ENCODE assay signal across 9 cellular contexts in the genomic region with DNA sequence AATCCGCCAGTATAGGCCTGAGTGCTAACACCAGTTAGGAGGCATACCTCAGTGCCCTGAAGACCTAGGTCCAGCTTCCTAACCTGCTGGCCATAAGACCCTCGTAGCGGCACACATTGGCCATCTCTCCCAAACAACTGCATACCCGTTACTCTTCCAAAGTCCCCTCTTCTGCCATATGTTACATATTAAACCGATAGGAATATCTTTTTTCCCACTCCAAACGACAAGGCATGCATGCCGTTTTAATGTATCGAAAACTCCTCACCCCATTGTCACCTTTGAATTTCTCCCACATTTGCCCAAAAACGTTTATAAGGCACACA. TPM values are rescaled to one million over a fixed set of nuclear protein-coding genes. Genes with fewer than 3 reads are reported as not detected.
DNase-seq lines count a peak whose midpoint lies in the region; ATAC-seq lines count a peak whose summit lies in the region.
"Had no signal": no experiment of that assay in that cellular context is flagged by ENCODE, and none has a peak within 500 bp of the region (broad histone marks: within the 10 kb centered on the region; RNA-seq: fewer than 3 reads in every experiment).

No MANE protein-coding gene starts in this region.

- peak overlapping the region; percentile 78 for H3K4me3 Mint-ChIP-seq in stimulated activated naive CD8-positive, alpha-beta T cell treated with anti-CD3 and anti-CD28 coated beads, Interleukin-15, Interleukin-2, amounts not matched to agents 100 ng/mL and 50 ng/mL, for 24 hours
- H3K4me3 Mint-ChIP-seq in stimulated activated naive CD8-positive, alpha-beta T cell treated with anti-CD3 and anti-CD28 coated beads, Interleukin-15, amount 100 ng/mL, for 72 hours = peak overlapping the region in 1 of 2 donors; percentile 85
- H3K4me3 Mint-ChIP-seq in activated naive CD8-positive, alpha-beta T cell treated with anti-CD3 and anti-CD28 coated beads, Interleukin-2, amount 50 U/mL, for 24 hours = peak overlapping the region; percentile 70

- ATAC-seq in stimulated activated naive CD8-positive, alpha-beta T cell treated with anti-CD3 and anti-CD28 coated beads, Interleukin-15, amount 100 ng/mL, for 72 hours = no peak
- no peak for ATAC-seq in activated naive CD8-positive, alpha-beta T cell treated with anti-CD3 and anti-CD28 coated beads, Interleukin-2, amount 50 U/mL, for 24 hours
- no peak for ATAC-seq in HG03571 (IDR thresholded peaks at IDR 0.05; ENCODE audit: unreplicated experiment)

- H2AK5ac ChIP-seq in mesendoderm (ENCODE audit: low read length) = no peak overlapping the region

- no peak overlapping the region for H4K8ac ChIP-seq in mesendoderm (ENCODE audit: low read depth, low read length)

- peak overlapping the region; percentile 79 for H3K56ac ChIP-seq in mesendoderm (ENCODE audit: low read length)

- no peak overlapping the region for H2BK120ac ChIP-seq in mesendoderm (ENCODE audit: low read depth, low read length)

- H3K9me3 Mint-ChIP-seq in stimulated activated naive CD8-positive, alpha-beta T cell treated with anti-CD3 and anti-CD28 coated beads, Interleukin-15, Interleukin-2, amounts not matched to agents 100 ng/mL and 50 ng/mL, for 24 hours = no peaks in the 10 kb centered on the region
- no peaks in the 10 kb centered on the region for H3K9me3 Mint-ChIP-seq in stimulated activated naive CD8-positive, alpha-beta T cell treated with anti-CD3 and anti-CD28 coated beads, Interleukin-15, amount 100 ng/mL, for 72 hours
- H3K9me3 Mint-ChIP-seq in activated naive CD8-positive, alpha-beta T cell treated with anti-CD3 and anti-CD28 coated beads, Interleukin-2, amount 50 U/mL, for 24 hours = no peaks in the 10 kb centered on the region

- DNase-seq in stimulated activated naive CD8-positive, alpha-beta T cell treated with anti-CD3 and anti-CD28 coated beads, Interleukin-15, amount 100 ng/mL, for 72 hours = no peak
- DNase-seq in activated naive CD8-positive, alpha-beta T cell treated with anti-CD3 and anti-CD28 coated beads, Interleukin-2, amount 50 U/mL, for 24 hours = no peak
- DNase-seq in mesendoderm (no peak), NCI-H187 treated with DMSO at 0.1 percent for 48 hours (lab: John Stamatoyannopoulos, UW) (no peak), NCI-H2196 treated with DMSO at 0.1 percent for 48 hours (lab: John Stamatoyannopoulos, UW; ENCODE audit: unreplicated experiment) (no peak)
- no peak for DNase-seq in activated CD4-positive, alpha-beta T cell treated with anti-CD3 and anti-CD28 coated beads for 1 hour

- peak overlapping the region; percentile 39 for H3K4me2 ChIP-seq in mesendoderm (ENCODE audit: low read length)

- H3K79me1 ChIP-seq in mesendoderm (ENCODE audit: low read length) = peaks cover 6% of the 10 kb centered on the region

- no peaks in the 10 kb centered on the region for H3K36me3 Mint-ChIP-seq in stimulated activated naive CD8-positive, alpha-beta T cell treated with anti-CD3 and anti-CD28 coated beads, Interleukin-15, Interleukin-2, amounts not matched to agents 100 ng/mL and 50 ng/mL, for 24 hours (ENCODE audit: low read depth)
- no peaks in the 10 kb centered on the region for H3K36me3 Mint-ChIP-seq in activated naive CD8-positive, alpha-beta T cell treated with anti-CD3 and anti-CD28 coated beads, Interleukin-2, amount 50 U/mL, for 24 hours (ENCODE audit: low read depth)

- H4K5ac ChIP-seq in mesendoderm (ENCODE audit: low read length) = no peak overlapping the region

- no peak overlapping the region for H3K23ac ChIP-seq in mesendoderm (ENCODE audit: low read length)

- no peak overlapping the region for H3K18ac ChIP-seq in mesendoderm (ENCODE audit: low read length)

- no peak overlapping the region for H3K4ac ChIP-seq in mesendoderm (ENCODE audit: low read depth, low read length)

- H3K9ac ChIP-seq in mesendoderm (ENCODE audit: low read length) = peak overlapping the region; percentile 49

- H3K79me2 ChIP-seq in mesendoderm (ENCODE audit: control insufficient read depth, insufficient read depth, low read length) = peaks cover 29% of the 10 kb centered on the region

- H2BK5ac ChIP-seq in mesendoderm (ENCODE audit: low read length) = no peak overlapping the region

- H3K27me3 Mint-ChIP-seq in stimulated activated naive CD8-positive, alpha-beta T cell treated with anti-CD3 and anti-CD28 coated beads, Interleukin-15, Interleukin-2, amounts not matched to agents 100 ng/mL and 50 ng/mL, for 24 hours = peaks cover 5% of the 10 kb centered on the region
- no peaks in the 10 kb centered on the region for H3K27me3 Mint-ChIP-seq in stimulated activated naive CD8-positive, alpha-beta T cell treated with anti-CD3 and anti-CD28 coated beads, Interleukin-15, amount 100 ng/mL, for 72 hours
- H3K27me3 Mint-ChIP-seq in activated naive CD8-positive, alpha-beta T cell treated with anti-CD3 and anti-CD28 coated beads, Interleukin-2, amount 50 U/mL, for 24 hours = peaks cover 9% of the 10 kb centered on the region

- H3K4me1 ChIP-seq in mesendoderm (ENCODE audit: control insufficient read depth, low read depth, low read length) = peaks cover 16% of the 10 kb centered on the region

- peaks cover 38% of the 10 kb centered on the region for H3K4me1 Mint-ChIP-seq in stimulated activated naive CD8-positive, alpha-beta T cell treated with anti-CD3 and anti-CD28 coated beads, Interleukin-15, Interleukin-2, amounts not matched to agents 100 ng/mL and 50 ng/mL, for 24 hours (ENCODE audit: low read depth)
- peaks cover 40% of the 10 kb centered on the region for H3K4me1 Mint-ChIP-seq in stimulated activated naive CD8-positive, alpha-beta T cell treated with anti-CD3 and anti-CD28 coated beads, Interleukin-15, amount 100 ng/mL, for 72 hours
- H3K4me1 Mint-ChIP-seq in activated naive CD8-positive, alpha-beta T cell treated with anti-CD3 and anti-CD28 coated beads, Interleukin-2, amount 50 U/mL, for 24 hours = peaks cover 38% of the 10 kb centered on the region

- H3K4me3 ChIP-seq in mesendoderm (ENCODE audit: low read length) = no peak overlapping the region

- no peak overlapping the region for H3K27ac Mint-ChIP-seq in stimulated activated naive CD8-positive, alpha-beta T cell treated with anti-CD3 and anti-CD28 coated beads, Interleukin-15, Interleukin-2, amounts not matched to agents 100 ng/mL and 50 ng/mL, for 24 hours
- H3K27ac Mint-ChIP-seq in stimulated activated naive CD8-positive, alpha-beta T cell treated with anti-CD3 and anti-CD28 coated beads, Interleukin-15, amount 100 ng/mL, for 72 hours = no peak overlapping the region
- H3K27ac Mint-ChIP-seq in activated naive CD8-positive, alpha-beta T cell treated with anti-CD3 and anti-CD28 coated beads, Interleukin-2, amount 50 U/mL, for 24 hours = no peak overlapping the region

- H3K36me3 ChIP-seq in mesendoderm (ENCODE audit: control insufficient read depth, insufficient read depth, low read length) = peaks cover 7% of the 10 kb centered on the region

- WGBS in mesendoderm (ENCODE audit: extremely low coverage, insufficient coverage, low lambda C conversion rate) = no CpG with 5 or more reads among the region's 9 CpGs

- H3K27ac ChIP-seq in mesendoderm (ENCODE audit: low read depth, low read length) = peak overlapping the region; percentile 71

- H2BK15ac ChIP-seq in mesendoderm (replicated peaks; ENCODE audit: low read depth) = no peak overlapping the region

- H3K27me3 ChIP-seq in mesendoderm (ENCODE audit: insufficient read depth, low read length, poor library complexity) = no peaks in the 10 kb centered on the region
- H3K27me3 ChIP-seq: testis had no signal

RNA-seq across cellular contexts. Expression of a gene that starts 0.7 kb away (rescaled TPM):
- polyA plus RNA-seq in mesendoderm (2013, experiment 1 of 2) = 28.1 TPM
- polyA plus RNA-seq in mesendoderm (2013, experiment 2 of 2) = 28.5 TPM
